2 cellular contexts compared by ENCODE assay signal in genomic region chr10:66234872-66235271, GRCh38.
TF ChIP-seq lines count a peak whose summit lies in the region.

No MANE protein-coding gene starts in this region.

TF ChIP-seq in GM12878, 131 proteins besides CTCF, POLR2A, EP300 and RAD21:
- no peak for TF ChIP-seq PRDM15 (CRISPR knock-in tag; IDR thresholded peaks at IDR 0.05)
- TF ChIP-seq SPI1 (IDR thresholded peaks at IDR 0.05; ENCODE audit: borderline replicate concordance, insufficient read depth, low read depth, low read length), result peak; percentile 16; the same call in 1 of the 2 replicates

TF ChIP-seq in SK-N-SH, 30 proteins besides CTCF, POLR2A, EP300 and RAD21:
- TF ChIP-seq USF2 (IDR thresholded peaks at IDR 0.05; ENCODE audit: borderline replicate concordance, low read depth, low read length) (no peak), ELF1 (IDR thresholded peaks at IDR 0.05) (no peak), FOXJ3 (CRISPR knock-in tag; IDR thresholded peaks at IDR 0.05) (no peak), SIN3A (IDR thresholded peaks at IDR 0.05; ENCODE audit: borderline replicate concordance, low read depth, low read length) (no peak), RFX5 (IDR thresholded peaks at IDR 0.05; ENCODE audit: low read length) (no peak), TCF12 (IDR thresholded peaks at IDR 0.05) (no peak), NRF1 (IDR thresholded peaks at IDR 0.05; ENCODE audit: low read depth, low read length) (no peak), USF1 (IDR thresholded peaks at IDR 0.05; ENCODE audit: borderline replicate concordance, low read depth) (no peak), MXI1 (IDR thresholded peaks at IDR 0.05; ENCODE audit: low read depth, low read length) (no peak), SMC3 (IDR thresholded peaks at IDR 0.05; ENCODE audit: low read depth, low read length) (no peak), POLR2AphosphoS5 (IDR thresholded peaks at IDR 0.05; ENCODE audit: low read depth, low read length) (no peak), TEAD4 (IDR thresholded peaks at IDR 0.05; ENCODE audit: borderline replicate concordance, insufficient read depth) (no peak), RXRA (IDR thresholded peaks at IDR 0.05; ENCODE audit: borderline replicate concordance, low read depth) (no peak), FOSL2 (IDR thresholded peaks at IDR 0.05; ENCODE audit: borderline replicate concordance, low read depth) (no peak), RCOR1 (IDR thresholded peaks at IDR 0.05; ENCODE audit: low read length) (no peak)
- TF ChIP-seq, protein P1, sequence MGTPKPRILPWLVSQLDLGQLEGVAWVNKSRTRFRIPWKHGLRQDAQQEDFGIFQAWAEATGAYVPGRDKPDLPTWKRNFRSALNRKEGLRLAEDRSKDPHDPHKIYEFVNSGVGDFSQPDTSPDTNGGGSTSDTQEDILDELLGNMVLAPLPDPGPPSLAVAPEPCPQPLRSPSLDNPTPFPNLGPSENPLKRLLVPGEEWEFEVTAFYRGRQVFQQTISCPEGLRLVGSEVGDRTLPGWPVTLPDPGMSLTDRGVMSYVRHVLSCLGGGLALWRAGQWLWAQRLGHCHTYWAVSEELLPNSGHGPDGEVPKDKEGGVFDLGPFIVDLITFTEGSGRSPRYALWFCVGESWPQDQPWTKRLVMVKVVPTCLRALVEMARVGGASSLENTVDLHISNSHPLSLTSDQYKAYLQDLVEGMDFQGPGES (IDR thresholded peaks at IDR 0.05; ENCODE audit: low read depth, low read length), result no peak
- TF ChIP-seq, protein P2, sequence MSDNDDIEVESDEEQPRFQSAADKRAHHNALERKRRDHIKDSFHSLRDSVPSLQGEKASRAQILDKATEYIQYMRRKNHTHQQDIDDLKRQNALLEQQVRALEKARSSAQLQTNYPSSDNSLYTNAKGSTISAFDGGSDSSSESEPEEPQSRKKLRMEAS (IDR thresholded peaks at IDR 0.05; ENCODE audit: low read depth), result no peak
- TF ChIP-seq, protein P3, sequence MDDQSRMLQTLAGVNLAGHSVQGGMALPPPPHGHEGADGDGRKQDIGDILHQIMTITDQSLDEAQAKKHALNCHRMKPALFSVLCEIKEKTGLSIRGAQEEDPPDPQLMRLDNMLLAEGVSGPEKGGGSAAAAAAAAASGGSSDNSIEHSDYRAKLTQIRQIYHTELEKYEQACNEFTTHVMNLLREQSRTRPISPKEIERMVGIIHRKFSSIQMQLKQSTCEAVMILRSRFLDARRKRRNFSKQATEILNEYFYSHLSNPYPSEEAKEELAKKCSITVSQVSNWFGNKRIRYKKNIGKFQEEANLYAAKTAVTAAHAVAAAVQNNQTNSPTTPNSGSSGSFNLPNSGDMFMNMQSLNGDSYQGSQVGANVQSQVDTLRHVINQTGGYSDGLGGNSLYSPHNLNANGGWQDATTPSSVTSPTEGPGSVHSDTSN (IDR thresholded peaks at IDR 0.05), result no peak
